ENCODE assay signal across 8 cellular contexts in genomic region chr12:74890237-74890599, GRCh38.
DNase-seq lines count a peak whose midpoint lies in the region; ATAC-seq and TF ChIP-seq lines count a peak whose summit lies in the region.

No MANE protein-coding gene starts in this region.

- peak; percentile 25 for DNase-seq in GM12864 (ENCODE audit: low read depth)
- DNase-seq in amniotic stem cell (lab: John Stamatoyannopoulos, UW), result peak; percentile 82
- DNase-seq in lung (ENCODE audit: low spot score), result no peak
- no peak for DNase-seq in esophagus squamous epithelium (lab: John Stamatoyannopoulos, UW)
- DNase-seq in NK-92 treated with Interleukin-12 subunit alpha and Interleukin-12 subunit beta, amount 100 ng/mL, for 24 hours (lab: John Stamatoyannopoulos, UW), result no peak
- no peak for DNase-seq in NCI-H2227 treated with DMSO at 0.1 percent for 48 hours (lab: John Stamatoyannopoulos, UW)

- H3K27ac ChIP-seq in lung (ENCODE audit: low read depth in 1 of 2, low read length in 1 of 2), result no peak overlapping the region
- no peak overlapping the region for H3K27ac ChIP-seq in esophagus squamous epithelium

- no peaks in the 10 kb centered on the region for H3K27me3 ChIP-seq in lung (ENCODE audit: control insufficient read depth, insufficient read depth)
- H3K27me3 ChIP-seq in esophagus squamous epithelium, result no peaks in the 10 kb centered on the region

- no peak for TF ChIP-seq POLR2A in esophagus squamous epithelium (IDR thresholded peaks at IDR 0.05)

- intact Hi-C loops in esophagus squamous epithelium (cut with DNase I), result no loop called here

- ATAC-seq in GM21526 (IDR thresholded peaks at IDR 0.05; ENCODE audit: low FRiP score, unreplicated experiment), result peak; percentile 91
- peak; percentile 96 for ATAC-seq in HG03575 (IDR thresholded peaks at IDR 0.05; ENCODE audit: extremely low read depth, insufficient number of reproducible peaks, low FRiP score, unreplicated experiment)
- peak; percentile 84 for ATAC-seq in lung (ENCODE audit: insufficient read depth, low FRiP score)

- H3K9me3 ChIP-seq in lung (ENCODE audit: control insufficient read depth in 2 of 2, insufficient read depth in 1 of 2, low read length in 1 of 2) (no peaks in the 10 kb centered on the region), esophagus squamous epithelium (no peaks in the 10 kb centered on the region)

- TF ChIP-seq CTCF in GM12864 (IDR thresholded peaks at IDR 0.05; ENCODE audit: low read depth, low read length, missing control alignments) (no peak), lung (IDR thresholded peaks at IDR 0.05; ENCODE audit: control extremely low read depth, extremely low read depth) (no peak), esophagus squamous epithelium (IDR thresholded peaks at IDR 0.05) (no peak)

- WGBS in lung, 2 donors, result 33 to 42% methylated on average over 4 of the region's 4 CpGs
- 24 to 25% methylated on average over 3 to 4 of the region's 4 CpGs for WGBS in esophagus squamous epithelium, 2 donors

- H3K36me3 ChIP-seq in lung (ENCODE audit: control insufficient read depth in 2 of 2, insufficient read depth in 2 of 2, low read length in 2 of 2) (no peaks in the 10 kb centered on the region), esophagus squamous epithelium (no peaks in the 10 kb centered on the region)

- H3K4me1 ChIP-seq in lung (ENCODE audit: control insufficient read depth in 2 of 2, insufficient read depth in 2 of 2, low read length in 2 of 2) (peaks cover 0 to 5% of the 10 kb centered on the region in 2 donors), esophagus squamous epithelium (peaks cover 3 to 8% (median 5%) of the 10 kb centered on the region in 3 donors)

- H3K4me3 ChIP-seq in GM12864 (ENCODE audit: low read depth, low read length) (no peak overlapping the region), lung (no peak overlapping the region), esophagus squamous epithelium (no peak overlapping the region)

Comparison
In these comparisons a context has a peak if more than half of its experiments do, and no peak if none do; other contexts are left out.
1. DNase-seq: peak in GM12864 (single experiment) and amniotic stem cell (single experiment); none in lung (single experiment), esophagus squamous epithelium (single experiment), NK-92 treated with Interleukin-12 subunit alpha and Interleukin-12 subunit beta, amount 100 ng/mL, for 24 hours (single experiment) and NCI-H2227 treated with DMSO at 0.1 percent for 48 hours (single experiment).
2. Peak in every context shown above with its lines, with median percentiles within 50 percentile points of each other: ATAC-seq.